In genomic region chr6:164085552-164086325, GRCh38 we compare ENCODE assay signal across 10 cellular contexts.
DNase-seq lines count a peak whose midpoint lies in the region; ATAC-seq and TF ChIP-seq lines count a peak whose summit lies in the region.
"Had no signal": no experiment of that assay in that cellular context is flagged by ENCODE, and none has a peak within 500 bp of the region (broad histone marks: within the 10 kb centered on the region; RNA-seq: fewer than 3 reads in every experiment).

No MANE protein-coding gene starts in this region.

- ATAC-seq in left ventricle myocardium superior (peak; percentile 97), GM21360 (IDR thresholded peaks at IDR 0.05; ENCODE audit: unreplicated experiment) (no peak), HG03565 (IDR thresholded peaks at IDR 0.05; ENCODE audit: unreplicated experiment) (no peak), HG03039 (IDR thresholded peaks at IDR 0.05; ENCODE audit: unreplicated experiment) (no peak)

- intact Hi-C loops in left ventricle myocardium superior (cut with micrococcal nuclease): no loop called here

- DNase-seq in AG08395 (ENCODE audit: low spot score): peak; percentile 81
- DNase-seq in astrocyte of the cerebellum (ENCODE audit: low read depth): peak; percentile 91
- DNase-seq in left ventricle myocardium superior: peak; percentile 91
- DNase-seq in nucleus accumbens (lab: John Stamatoyannopoulos, UW): peak in 54 of 56 donors; percentile 23 to 98 (median 91)
- no peak for DNase-seq in Kasumi-1 (lab: John Stamatoyannopoulos, UW)

- H3K4me3 ChIP-seq in astrocyte of the cerebellum (ENCODE audit: low read depth, low read length): no peak overlapping the region
- H3K4me3 ChIP-seq: adrenal gland, prostate gland had no signal

- in situ Hi-C loops in astrocyte of the cerebellum (cut with HindIII; ENCODE audit: low sequenced_read_pairs): no loop called here

- TF ChIP-seq CTCF in astrocyte of the cerebellum (IDR thresholded peaks at IDR 0.05; ENCODE audit: low read depth, low read length, missing control alignments): no peak

Comparison
In these comparisons a context has a peak if more than half of its experiments do, and no peak if none do; other contexts are left out.
1. DNase-seq: peak in AG08395 (single experiment), astrocyte of the cerebellum (single experiment), left ventricle myocardium superior (single experiment) and nucleus accumbens (54 of 56); none in Kasumi-1 (0 of 2).